27 cellular contexts compared by ENCODE assay signal in genomic region chr20:42985628-42986027, GRCh38.
"Had no signal": no experiment of that assay in that cellular context is flagged by ENCODE, and none has a peak within 500 bp of the region (broad histone marks: within the 10 kb centered on the region; RNA-seq: fewer than 3 reads in every experiment).

No MANE protein-coding gene starts in this region.

- H2AFZ ChIP-seq: hepatocyte had no signal

- ATAC-seq: activated T-cell treated with anti-CD3 and anti-CD28 coated beads, Interleukin-2, amount 50 U/mL, for 72 hours; body of pancreas; foreskin keratinocyte; left lung; naive thymus-derived CD4-positive, alpha-beta T cell; psoas muscle; right cardiac atrium; stimulated activated naive CD8-positive, alpha-beta T cell treated with anti-CD3 and anti-CD28 coated beads, Interleukin-15, Interleukin-2, amounts not matched to agents 100 U/mL and 50 U/mL, for 24 hours; T-helper 17 cell; upper lobe of right lung had no signal

- H3K4me3 Mint-ChIP-seq: activated CD4-positive, alpha-beta memory T cell treated with anti-CD3 and anti-CD28 coated beads, Interleukin-2, amount 10 ng/mL, durations not matched to agents 7 days and 5 days; activated T-cell treated with anti-CD3 and anti-CD28 coated beads, Interleukin-2, amount 50 U/mL, for 72 hours; naive thymus-derived CD4-positive, alpha-beta T cell; T-helper 17 cell had no signal

- H3K4me3 ChIP-seq: body of pancreas, cardiac muscle cell, hepatocyte, left lung, lung, ovary, psoas muscle, thyroid gland, upper lobe of right lung had no signal

- H3K27ac Mint-ChIP-seq: activated CD4-positive, alpha-beta memory T cell treated with anti-CD3 and anti-CD28 coated beads, Interleukin-2, amount 10 ng/mL, durations not matched to agents 7 days and 5 days; activated T-cell treated with anti-CD3 and anti-CD28 coated beads, Interleukin-2, amount 50 U/mL, for 72 hours; naive thymus-derived CD4-positive, alpha-beta T cell; T-helper 17 cell had no signal

- H3K27ac ChIP-seq: body of pancreas, cardiac muscle cell, foreskin keratinocyte, hepatocyte, left lung, ovary, psoas muscle, thyroid gland, upper lobe of right lung had no signal

- H3K4me1 Mint-ChIP-seq: activated CD4-positive, alpha-beta memory T cell treated with anti-CD3 and anti-CD28 coated beads, Interleukin-2, amount 10 ng/mL, durations not matched to agents 7 days and 5 days; naive thymus-derived CD4-positive, alpha-beta T cell; T-helper 17 cell had no signal

- H3K4me1 ChIP-seq: foreskin keratinocyte, left lung, psoas muscle, thyroid gland, upper lobe of right lung had no signal

- H3K4me2 ChIP-seq: hepatocyte had no signal

- H3K27me3 Mint-ChIP-seq: activated CD4-positive, alpha-beta memory T cell treated with anti-CD3 and anti-CD28 coated beads, Interleukin-2, amount 10 ng/mL, durations not matched to agents 7 days and 5 days; T-helper 17 cell had no signal

- H3K79me2 ChIP-seq: hepatocyte had no signal

- H3K27me3 ChIP-seq: body of pancreas, cardiac muscle cell, foreskin keratinocyte, hepatocyte, left lung, ovary, thyroid gland, upper lobe of right lung had no signal

- DNase-seq: activated CD4-positive, alpha-beta memory T cell treated with anti-CD3 and anti-CD28 coated beads, Interleukin-2, amount 10 ng/mL, durations not matched to agents 7 days and 5 days; activated CD4-positive, alpha-beta T cell treated with anti-CD3 and anti-CD28 coated beads for 4 hours; activated CD4-positive, CD25-positive, alpha-beta regulatory T cell; activated effector memory CD4-positive, alpha-beta T cell treated with Interleukin-2 at 50 U/mL for 16 hours; activated naive CD4-positive, alpha-beta T cell treated with anti-CD3 and anti-CD28 coated beads, Interleukin-2, amount 50 U/mL, for 16 hours; activated T-cell treated with anti-CD3 and anti-CD28 coated beads, Interleukin-2, amount 50 U/mL, for 72 hours; anterior cingulate cortex; body of pancreas; cortex of kidney; erythroblast; foreskin keratinocyte; glutamatergic neuron; kidney glomerular epithelial cell; left lung; naive thymus-derived CD4-positive, alpha-beta T cell; ovary; psoas muscle; right cardiac atrium; stimulated activated CD4-positive, alpha-beta T cell treated with anti-CD3 and anti-CD28 coated beads, Interleukin-12 subunit alpha, Interleukin-12 subunit beta, amount 100 ng/mL, for 4 hours; stimulated activated CD4-positive, alpha-beta T cell treated with anti-CD3 and anti-CD28 coated beads, Interleukin-4, amount 100 ng/mL, for 4 hours; stimulated activated naive CD8-positive, alpha-beta T cell treated with anti-CD3 and anti-CD28 coated beads, Interleukin-15, Interleukin-2, amounts not matched to agents 100 U/mL and 50 U/mL, for 24 hours; T-helper 17 cell; thyroid gland; upper lobe of right lung had no signal

- H3K36me3 ChIP-seq: cardiac muscle cell, left lung, ovary, thyroid gland, upper lobe of right lung had no signal

- H3K9me3 ChIP-seq: body of pancreas, left lung, ovary, psoas muscle, thyroid gland, upper lobe of right lung had no signal
